In genomic region chr17:45837187-45837586, GRCh38 we compare ENCODE assay signal across 4 cellular contexts. TPM values are rescaled to one million over a fixed set of nuclear protein-coding genes. Genes with fewer than 3 reads are reported as not detected.
"Had no signal": no experiment of that assay in that cellular context is flagged by ENCODE, and none has a peak within 500 bp of the region (broad histone marks: within the 10 kb centered on the region; RNA-seq: fewer than 3 reads in every experiment).

No MANE protein-coding gene starts in this region.

- DNase-seq: GDM1, GF-D8 had no signal

- ATAC-seq: GM12878 had no signal

- H3K4me3 ChIP-seq: GM12878 had no signal

RNA-seq across cellular contexts. Expression of gene SPPL2C, which starts 7.5 kb away (rescaled TPM):
- total RNA-seq: G401, GM12878 had no signal
- polyA plus RNA-seq: GM12878 had no signal

RNA-seq across cellular contexts. Expression of gene CRHR1, which starts 53.1 kb away (rescaled TPM):
- total RNA-seq: G401 had no signal
- polyA plus RNA-seq: GM12878 had no signal
